In genomic region chr9:129954868-129955550, GRCh38 we compare ENCODE assay signal across 9 cellular contexts.
DNase-seq lines count a peak whose midpoint lies in the region; ATAC-seq, FAIRE-seq and TF ChIP-seq lines count a peak whose summit lies in the region.
"Had no signal": no experiment of that assay in that cellular context is flagged by ENCODE, and none has a peak within 500 bp of the region (broad histone marks: within the 10 kb centered on the region; RNA-seq: fewer than 3 reads in every experiment).

No MANE protein-coding gene starts in this region.

- no peak overlapping the region for H2AFZ ChIP-seq in H1 (ENCODE audit: low read length)

- H4K8ac ChIP-seq in H1 (ENCODE audit: extremely low read depth, insufficient read depth, low read length): no peak overlapping the region

- no peak overlapping the region for H3K18ac ChIP-seq in H1 (ENCODE audit: extremely low read depth, low read length)

- no peaks in the 10 kb centered on the region for H4K20me1 ChIP-seq in H1 (replicated peaks in 1 of 2; ENCODE audit: control insufficient read depth in 1 of 2, insufficient read depth in 2 of 2, low read length in 2 of 2)

- H3K27ac ChIP-seq in HL-60 (replicated peaks) (peak overlapping the region; percentile 56), H1 (ENCODE audit: low read depth, low read length) (no peak overlapping the region), spleen (peak overlapping the region; percentile 44 to 86 (median 78))

- H4K91ac ChIP-seq in H1 (replicated peaks; ENCODE audit: insufficient read length, low read length): no peak overlapping the region

- TF ChIP-seq CTCF in HL-60 (IDR thresholded peaks at IDR 0.05; ENCODE audit: insufficient read depth, low read length) (no peak), H1 (IDR thresholded peaks at IDR 0.05; ENCODE audit: control extremely low read depth in 1 of 3, insufficient read depth in 1 of 3, low read depth in 1 of 3, low read length in 3 of 3) (no peak), spleen (IDR thresholded peaks at IDR 0.05 in 8 of 11, conservative IDR thresholded peaks at IDR 0.05 in 3 of 11) (no peak)

- ATAC-seq in HG02759 (IDR thresholded peaks at IDR 0.05; ENCODE audit: unreplicated experiment): no peak
- ATAC-seq: left colon had no signal

- no peak overlapping the region for H3K4me3 ChIP-seq in HL-60 (replicated peaks; ENCODE audit: insufficient read depth, low read length)
- H3K4me3 ChIP-seq in H1 (ENCODE audit: extremely low read depth in 1 of 4, insufficient read depth in 2 of 4, low read depth in 3 of 4, low read length in 4 of 4): no peak overlapping the region
- peak overlapping the region in 2 of 8 donors; percentile 1 to 40 for H3K4me3 ChIP-seq in spleen

- DNase-seq in HL-60 (ENCODE audit: low read depth in 1 of 2, low spot score in 1 of 2): peak; percentile 52 to 78
- DNase-seq in SKM-1 (lab: John Stamatoyannopoulos, UW; ENCODE audit: unreplicated experiment): peak; percentile 58
- no peak for DNase-seq in H1 (ENCODE audit: low read depth in 1 of 2, low spot score in 2 of 2)
- DNase-seq in spleen: no peak
- no peak for DNase-seq in HCEC 1CT
- DNase-seq in NCI-H82 treated with DMSO at 0.1 percent for 48 hours (lab: John Stamatoyannopoulos, UW; ENCODE audit: unreplicated experiment): no peak
- DNase-seq: left colon, NCI-H1417 had no signal

- H3K23me2 ChIP-seq in H1 (ENCODE audit: low read depth, low read length): no peaks in the 10 kb centered on the region

- no peaks in the 10 kb centered on the region for H3K4me1 ChIP-seq in H1 (replicated peaks in 1 of 4; ENCODE audit: control insufficient read depth in 3 of 4, insufficient read depth in 4 of 4, low read length in 3 of 4)
- H3K4me1 ChIP-seq in spleen: peaks cover 3 to 76% (median 39%) of the 10 kb centered on the region in 6 donors

- TF ChIP-seq EP300 in H1 (IDR thresholded peaks at IDR 0.05; ENCODE audit: borderline replicate concordance in 1 of 2, low read depth in 2 of 2, low read length in 2 of 2): no peak

- no peak overlapping the region for H3K56ac ChIP-seq in H1 (replicated peaks; ENCODE audit: insufficient read length, low read depth, low read length)

- H2BK5ac ChIP-seq in H1 (ENCODE audit: low read depth, low read length): no peak overlapping the region

- CTCF ChIA-PET in H1 (lab: Charles Lee; ENCODE audit: partially characterized antibody): interaction anchor here (2.1 kb wide), 1 partner anchor 9 kb away, joined by 4 read pairs; no protein-coding TSS in a partner anchor

- no peak overlapping the region for H3K4me2 ChIP-seq in H1 (ENCODE audit: insufficient read depth in 1 of 2, low read depth in 2 of 2, low read length in 2 of 2)

- no peak overlapping the region for H3K4ac ChIP-seq in H1 (replicated peaks; ENCODE audit: insufficient read length, low read depth, low read length)

- no peak overlapping the region for H3K14ac ChIP-seq in H1 (ENCODE audit: insufficient read length)

- no peak overlapping the region for H2BK15ac ChIP-seq in H1 (ENCODE audit: low read length)

- no peak for TF ChIP-seq POLR2A in H1 (IDR thresholded peaks at IDR 0.05; ENCODE audit: control extremely low read depth in 1 of 2, low read depth in 2 of 2, low read length in 2 of 2)
- TF ChIP-seq POLR2A in spleen (IDR thresholded peaks at IDR 0.05): no peak

- H3K27me3 ChIP-seq in HL-60 (ENCODE audit: insufficient read depth, poor library complexity, severe bottlenecking) (no peaks in the 10 kb centered on the region), H1 (replicated peaks in 1 of 4; ENCODE audit: control insufficient read depth in 3 of 4, extremely low read depth in 1 of 4, insufficient read depth in 3 of 4, low read length in 3 of 4) (no peaks in the 10 kb centered on the region), spleen (replicated peaks in 1 of 7) (no peaks in the 10 kb centered on the region)

- H3K9ac ChIP-seq in H1 (replicated peaks in 1 of 4; ENCODE audit: extremely low read depth in 1 of 4, low read depth in 3 of 4, low read length in 3 of 4): no peak overlapping the region

- POLR2A ChIA-PET in H1 (lab: Charles Lee; ENCODE audit: partially characterized antibody): interaction anchor here (0.5 kb wide), 1 partner anchor 67 kb away, joined by 3 read pairs; no protein-coding TSS in a partner anchor

- H2BK120ac ChIP-seq in H1 (replicated peaks; ENCODE audit: low read depth, low read length): no peak overlapping the region

- no peaks in the 10 kb centered on the region; a peak in 3 of 8 replicates for H3K36me3 ChIP-seq in H1 (ENCODE audit: control insufficient read depth in 2 of 4, insufficient read depth in 4 of 4, low read length in 3 of 4)
- peaks cover 0 to 90% (median 32%) of the 10 kb centered on the region in 6 donors for H3K36me3 ChIP-seq in spleen

- intact Hi-C loops in spleen (cut with DNase I; ENCODE audit: low total_unique reads): no loop called here

- no peak overlapping the region for H4K5ac ChIP-seq in H1 (ENCODE audit: insufficient read length, low read depth, low read length)

- no peaks in the 10 kb centered on the region for H3K79me2 ChIP-seq in H1 (ENCODE audit: control insufficient read depth in 1 of 2, insufficient read depth in 2 of 2, low read length in 2 of 2)

- FAIRE-seq in H1 (lab: Jason Lieb, UNC): no peak

- TF ChIP-seq RAD21 in H1 (IDR thresholded peaks at IDR 0.05 in 1 of 2, conservative IDR thresholded peaks at IDR 0.05 in 1 of 2; ENCODE audit: low read depth in 2 of 2, low read length in 2 of 2): no peak

- no peaks in the 10 kb centered on the region for H3K79me1 ChIP-seq in H1 (ENCODE audit: low read depth, low read length)

- H2BK20ac ChIP-seq in H1 (ENCODE audit: low read length): no peak overlapping the region

- no peak overlapping the region for H3K23ac ChIP-seq in H1 (ENCODE audit: insufficient read length)

- H3K9me3 ChIP-seq in H1 (ENCODE audit: insufficient read depth in 2 of 2, low read depth in 1 of 2, low read length in 1 of 2) (no peaks in the 10 kb centered on the region), spleen (no peaks in the 10 kb centered on the region)

- no peak overlapping the region for H2BK12ac ChIP-seq in H1 (ENCODE audit: low read depth, low read length)

- no peak overlapping the region for H2AK5ac ChIP-seq in H1 (ENCODE audit: low read depth, low read length)

- 96% methylated on average over 6 of the region's 6 CpGs; no CpG with 5 or more reads in 1 of the 2 experiments for WGBS in H1 (ENCODE audit: extremely low coverage in 1 of 2, insufficient coverage in 1 of 2, insufficient read length in 1 of 2, insufficient replicate concordance in 2 of 2, low coverage in 1 of 2, low lambda C conversion rate in 2 of 2, missing lambda C conversion rate in 1 of 2), 2 experiments
- 16 to 48% (median 32%) methylated on average over 6 of the region's 6 CpGs for WGBS in spleen, 5 donors

TF ChIP-seq in H1, 55 proteins besides CTCF, POLR2A, EP300 and RAD21:
- peak; percentile 98 for TF ChIP-seq MAFK (IDR thresholded peaks at IDR 0.05; ENCODE audit: low read depth, low read length)
- TF ChIP-seq, protein P1, sequence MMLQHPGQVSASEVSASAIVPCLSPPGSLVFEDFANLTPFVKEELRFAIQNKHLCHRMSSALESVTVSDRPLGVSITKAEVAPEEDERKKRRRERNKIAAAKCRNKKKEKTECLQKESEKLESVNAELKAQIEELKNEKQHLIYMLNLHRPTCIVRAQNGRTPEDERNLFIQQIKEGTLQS (IDR thresholded peaks at IDR 0.05; ENCODE audit: insufficient read depth, low read depth, low read length): no peak
- TF ChIP-seq, protein P2, sequence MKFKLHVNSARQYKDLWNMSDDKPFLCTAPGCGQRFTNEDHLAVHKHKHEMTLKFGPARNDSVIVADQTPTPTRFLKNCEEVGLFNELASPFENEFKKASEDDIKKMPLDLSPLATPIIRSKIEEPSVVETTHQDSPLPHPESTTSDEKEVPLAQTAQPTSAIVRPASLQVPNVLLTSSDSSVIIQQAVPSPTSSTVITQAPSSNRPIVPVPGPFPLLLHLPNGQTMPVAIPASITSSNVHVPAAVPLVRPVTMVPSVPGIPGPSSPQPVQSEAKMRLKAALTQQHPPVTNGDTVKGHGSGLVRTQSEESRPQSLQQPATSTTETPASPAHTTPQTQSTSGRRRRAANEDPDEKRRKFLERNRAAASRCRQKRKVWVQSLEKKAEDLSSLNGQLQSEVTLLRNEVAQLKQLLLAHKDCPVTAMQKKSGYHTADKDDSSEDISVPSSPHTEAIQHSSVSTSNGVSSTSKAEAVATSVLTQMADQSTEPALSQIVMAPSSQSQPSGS (IDR thresholded peaks at IDR 0.05; ENCODE audit: low read length): no peak
- TF ChIP-seq BACH1 (IDR thresholded peaks at IDR 0.05; ENCODE audit: low read length): peak; percentile 87
- TF ChIP-seq POU5F1 (IDR thresholded peaks at IDR 0.05; ENCODE audit: low read depth, low read length): no peak
- TF ChIP-seq SP4 (IDR thresholded peaks at IDR 0.05; ENCODE audit: low read length): no peak
- no peak for TF ChIP-seq YY1 (IDR thresholded peaks at IDR 0.05; ENCODE audit: low read depth, low read length)
- TF ChIP-seq BRCA1 (IDR thresholded peaks at IDR 0.05; ENCODE audit: low read depth, low read length): no peak
- TF ChIP-seq SIN3A (conservative IDR thresholded peaks at IDR 0.05 in 1 of 2, IDR thresholded peaks at IDR 0.05 in 1 of 2; ENCODE audit: low read depth in 1 of 2, low read length in 2 of 2): no peak
- no peak for TF ChIP-seq SP1 (IDR thresholded peaks at IDR 0.05; ENCODE audit: low read depth, low read length)

Comparison
In these comparisons a context has a peak if more than half of its experiments do, and no peak if none do; other contexts are left out.
1. DNase-seq: peak in HL-60 (2 of 2) and SKM-1 (single experiment); none in H1 (0 of 2), spleen (single experiment), HCEC 1CT (single experiment) and NCI-H82 treated with DMSO at 0.1 percent for 48 hours (single experiment).